31 cellular contexts compared by ENCODE assay signal in the genomic region with DNA sequence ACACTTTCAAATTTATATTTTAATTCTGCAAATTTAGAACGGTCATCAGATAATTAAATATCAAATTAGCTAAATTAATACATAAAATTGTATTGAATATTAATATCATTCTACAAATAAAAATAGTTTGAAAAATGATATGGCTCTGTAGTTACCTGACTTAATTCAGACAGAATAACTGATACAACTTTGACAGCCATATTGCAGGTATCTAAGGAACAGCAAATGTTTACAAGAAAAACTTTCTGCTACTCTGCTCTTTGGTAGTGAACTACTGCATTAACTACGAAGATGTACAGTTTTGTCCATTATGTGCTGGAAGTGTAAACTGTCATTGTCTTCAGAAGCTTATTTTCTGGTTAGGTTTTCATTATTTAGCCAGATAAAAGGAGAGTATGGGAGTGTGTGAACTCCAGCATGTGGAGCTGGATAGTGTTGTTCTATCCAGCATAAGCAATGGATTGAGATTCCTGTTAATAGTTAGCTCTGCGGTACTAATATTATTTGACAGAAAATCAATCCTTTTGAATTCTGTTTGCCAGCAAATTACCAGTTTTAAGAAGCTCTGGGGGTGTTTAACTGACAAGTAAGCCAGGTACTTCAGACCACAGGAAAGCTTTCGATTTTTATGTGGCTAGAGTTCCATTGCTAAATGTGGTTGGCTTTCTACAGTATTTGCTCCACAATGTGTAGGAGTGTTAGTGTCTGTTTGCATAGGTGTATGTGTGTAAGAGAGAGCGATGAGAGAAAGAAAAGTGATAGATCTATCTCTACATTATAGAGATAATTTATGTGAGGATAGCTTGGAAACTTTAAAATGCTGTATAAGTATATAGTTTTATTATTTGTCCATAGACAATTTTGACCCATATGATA.
"Had no signal": no experiment of that assay in that cellular context is flagged by ENCODE, and none has a peak within 500 bp of the region (broad histone marks: within the 10 kb centered on the region; RNA-seq: fewer than 3 reads in every experiment).

No MANE protein-coding gene starts in this region.

- H3K4me3 ChIP-seq: ascending aorta, esophagus muscularis mucosa, gastrocnemius medialis, heart left ventricle had no signal

- H3K27me3 ChIP-seq: ascending aorta, brain microvascular endothelial cell, esophagus muscularis mucosa, foreskin keratinocyte, gastrocnemius medialis, heart left ventricle had no signal

- ATAC-seq: activated CD4-positive, alpha-beta T cell treated with anti-CD3 and anti-CD28 coated beads for 36 hours; activated T-cell treated with anti-CD3 and anti-CD28 coated beads, Interleukin-2, amount 50 U/mL, for 72 hours; effector memory CD8-positive, alpha-beta T cell; foreskin keratinocyte; gastrocnemius medialis; heart left ventricle; T-helper 17 cell had no signal

- H3K9me3 ChIP-seq: ascending aorta, esophagus muscularis mucosa, gastrocnemius medialis, heart left ventricle had no signal

- H3K4me1 ChIP-seq: ascending aorta, esophagus muscularis mucosa, foreskin keratinocyte, gastrocnemius medialis, heart left ventricle had no signal

- H3K36me3 ChIP-seq: ascending aorta, brain microvascular endothelial cell, esophagus muscularis mucosa, gastrocnemius medialis, heart left ventricle had no signal

- H3K27ac ChIP-seq: ascending aorta, brain microvascular endothelial cell, esophagus muscularis mucosa, foreskin keratinocyte, gastrocnemius medialis, heart left ventricle had no signal

- FAIRE-seq: bronchial epithelial cell, colon had no signal

- DNase-seq: activated CD4-positive, alpha-beta memory T cell treated with anti-CD3 and anti-CD28 coated beads, Interleukin-2, amount 10 ng/mL, durations not matched to agents 7 days and 5 days; activated CD4-positive, alpha-beta T cell treated with anti-CD3 and anti-CD28 coated beads for 36 hours; activated CD4-positive, alpha-beta T cell treated with anti-CD3 and anti-CD28 coated beads, Interleukin-2, amount 10 ng/mL, durations not matched to agents 7 days and 5 days; activated CD4-positive, alpha-beta T cell treated with anti-CD3 and anti-CD28 coated beads, Interleukin-2, amount 50 U/mL, for 4 hours; activated CD4-positive, CD25-positive, alpha-beta regulatory T cell; activated CD4-positive, CD25-positive, alpha-beta regulatory T cell treated with anti-CD3 and anti-CD28 coated beads, Interleukin-2, amount 50 U/mL, for 72 hours; activated CD8-positive, alpha-beta memory T cell treated with anti-CD3 and anti-CD28 coated beads, Interleukin-2, amount 50 U/mL, for 48 hours; activated gamma-delta T cell; activated naive CD4-positive, alpha-beta T cell; activated naive CD4-positive, alpha-beta T cell treated with anti-CD3 and anti-CD28 coated beads, Interleukin-2, amount 10 ng/mL, durations not matched to agents 7 days and 5 days; activated naive CD8-positive, alpha-beta T cell treated with anti-CD3 and anti-CD28 coated beads, Interleukin-2, amount 10 ng/mL, durations not matched to agents 7 days and 5 days; activated T-cell treated with anti-CD3 and anti-CD28 coated beads for 4 hours; activated T-cell treated with anti-CD3 and anti-CD28 coated beads, Interleukin-2, amount 50 U/mL, for 24 hours; activated T-cell treated with anti-CD3 and anti-CD28 coated beads, Interleukin-2, amount 50 U/mL, for 72 hours; brain microvascular endothelial cell; cortex of kidney; dermis blood vessel endothelial cell; effector CD4-positive, alpha-beta T cell; effector memory CD8-positive, alpha-beta T cell; erythroblast; foreskin keratinocyte; gastrocnemius medialis; glutamatergic neuron; heart left ventricle; T-helper 1 cell; T-helper 17 cell; T1000 had no signal
